ENCODE assay signal across 8 cellular contexts in the genomic region with DNA sequence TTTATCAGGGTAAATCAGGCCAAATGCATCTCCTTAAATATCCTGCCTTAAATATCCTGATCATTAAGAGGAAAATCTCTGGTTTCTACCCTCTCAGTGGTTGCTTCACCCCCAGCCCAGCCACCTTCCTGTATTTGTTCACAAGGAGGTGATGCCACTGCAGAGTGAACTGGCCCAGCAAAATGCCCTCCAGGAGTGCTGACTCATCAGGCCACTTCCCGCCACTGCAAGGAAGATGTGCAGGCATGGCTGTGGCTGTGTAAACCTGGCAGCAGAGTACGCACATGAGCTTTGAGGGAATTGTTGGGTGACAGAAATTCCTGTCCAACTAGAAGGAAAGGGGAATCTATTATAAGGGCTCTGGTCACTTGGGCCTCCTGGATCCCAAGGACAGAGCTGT. TPM values are rescaled to one million over a fixed set of nuclear protein-coding genes. Genes with fewer than 3 reads are reported as not detected.
DNase-seq lines count a peak whose midpoint lies in the region; ATAC-seq and TF ChIP-seq lines count a peak whose summit lies in the region.

No MANE protein-coding gene starts in this region.

- H3K4me1 ChIP-seq in mucosa of descending colon (ENCODE audit: low read depth) = no peaks in the 10 kb centered on the region

- ATAC-seq in mucosa of descending colon = peak; percentile 52
- ATAC-seq in stimulated activated naive B cell treated with anti-CD40 and anti-IgM and Interleukin-4, amounts not matched to agents 10 μg/mL and 1 μg/mL and 100 μg/mL, for 72 hours (replicated peaks) = no peak

- H3K9me3 ChIP-seq in mucosa of descending colon = peaks cover 13% of the 10 kb centered on the region

- peaks cover 31% of the 10 kb centered on the region for H3K9me3 Mint-ChIP-seq in mesothelial cell of epicardium
- H3K9me3 Mint-ChIP-seq in stimulated activated naive B cell treated with anti-CD40 and anti-IgM and Interleukin-4, amounts not matched to agents 10 μg/mL and 1 μg/mL and 100 μg/mL, for 72 hours = peaks cover 20 to 27% of the 10 kb centered on the region in 2 donors

- H3K4me3 ChIP-seq in choroid plexus epithelial cell (ENCODE audit: low read depth, low read length) = no peak overlapping the region
- H3K4me3 ChIP-seq in mucosa of descending colon = no peak overlapping the region

- TF ChIP-seq CTCF in choroid plexus epithelial cell (conservative IDR thresholded peaks at IDR 0.05; ENCODE audit: low read depth, low read length) (no peak), mucosa of descending colon (IDR thresholded peaks at IDR 0.05) (no peak), mesothelial cell of epicardium (IDR thresholded peaks at IDR 0.05; ENCODE audit: unreplicated experiment) (no peak)

- no peaks in the 10 kb centered on the region for H3K27me3 Mint-ChIP-seq in mesothelial cell of epicardium (ENCODE audit: low read depth)
- H3K27me3 Mint-ChIP-seq in stimulated activated naive B cell treated with anti-CD40 and anti-IgM and Interleukin-4, amounts not matched to agents 10 μg/mL and 1 μg/mL and 100 μg/mL, for 72 hours = no peaks in the 10 kb centered on the region

- H3K4me3 Mint-ChIP-seq in mesothelial cell of epicardium = no peak overlapping the region
- H3K4me3 Mint-ChIP-seq in stimulated activated naive B cell treated with anti-CD40 and anti-IgM and Interleukin-4, amounts not matched to agents 10 μg/mL and 1 μg/mL and 100 μg/mL, for 72 hours = no peak overlapping the region

- intact Hi-C loops in mucosa of descending colon (cut with DNase I, micrococcal nuclease) = loop anchor here in 1 of 2 donors (5.0 kb wide), 1 partner anchor 34 kb away; no protein-coding TSS in a partner anchor

- no peaks in the 10 kb centered on the region for H3K4me1 Mint-ChIP-seq in mesothelial cell of epicardium
- H3K4me1 Mint-ChIP-seq in stimulated activated naive B cell treated with anti-CD40 and anti-IgM and Interleukin-4, amounts not matched to agents 10 μg/mL and 1 μg/mL and 100 μg/mL, for 72 hours = no peaks in the 10 kb centered on the region

- H3K27ac Mint-ChIP-seq in mesothelial cell of epicardium = no peak overlapping the region
- no peak overlapping the region for H3K27ac Mint-ChIP-seq in stimulated activated naive B cell treated with anti-CD40 and anti-IgM and Interleukin-4, amounts not matched to agents 10 μg/mL and 1 μg/mL and 100 μg/mL, for 72 hours

- no peaks in the 10 kb centered on the region for H3K36me3 ChIP-seq in mucosa of descending colon (ENCODE audit: low read depth)

- peaks cover 72% of the 10 kb centered on the region for H3K36me3 Mint-ChIP-seq in mesothelial cell of epicardium
- H3K36me3 Mint-ChIP-seq in stimulated activated naive B cell treated with anti-CD40 and anti-IgM and Interleukin-4, amounts not matched to agents 10 μg/mL and 1 μg/mL and 100 μg/mL, for 72 hours = peaks cover 76% of the 10 kb centered on the region in 2 donors

- DNase-seq in ELF-1 (ENCODE audit: low read depth, low spot score) = peak; percentile 53
- DNase-seq in NOMO-1 (lab: John Stamatoyannopoulos, UW; ENCODE audit: unreplicated experiment in 2 of 2) = peak; percentile 72 to 79
- DNase-seq in choroid plexus epithelial cell (ENCODE audit: low read depth) = peak; percentile 43
- peak in 1 of 3 donors; percentile 60 for DNase-seq in mucosa of descending colon
- DNase-seq in NCI-H128 (lab: John Stamatoyannopoulos, UW; ENCODE audit: unreplicated experiment) = no peak
- DNase-seq in mesothelial cell of epicardium (ENCODE audit: low spot score in 2 of 2, unreplicated experiment in 2 of 2) = no peak
- DNase-seq in stimulated activated naive B cell treated with anti-CD40 and anti-IgM and Interleukin-4, amounts not matched to agents 10 μg/mL and 1 μg/mL and 100 μg/mL, for 72 hours = no peak
- no peak for DNase-seq in NCI-H2171 treated with DMSO at 0.1 percent for 48 hours (lab: John Stamatoyannopoulos, UW)

RNA-seq across cellular contexts. Expression of a gene that starts 13.8 kb away (rescaled TPM):
- total RNA-seq in mucosa of descending colon (10 to 100 TPM; 13.4 to 24.1 (median 23.2) TPM), mesothelial cell of epicardium (17.1 to 18.7 TPM (median 17.3 TPM) in 3 replicates)

RNA-seq across cellular contexts. Expression of a gene that starts 42.1 kb away (rescaled TPM):
- 100 to 1,000 TPM; 134 to 147 (median 142) TPM for total RNA-seq in mucosa of descending colon
- total RNA-seq in mesothelial cell of epicardium = 91.4 to 96.8 TPM (median 93.4 TPM) in 3 replicates

RNA-seq across cellular contexts. Expression of a gene that starts 54.8 kb away (rescaled TPM):
- total RNA-seq in mucosa of descending colon (10 to 100 TPM; 33.1 to 41.9 (median 35.8) TPM), mesothelial cell of epicardium (17.5 to 18.4 TPM (median 17.6 TPM) in 3 replicates)

Comparison
In these comparisons a context has a peak if more than half of its experiments do, and no peak if none do; other contexts are left out.
1. DNase-seq: peak in ELF-1 (single experiment), NOMO-1 (2 of 2) and choroid plexus epithelial cell (single experiment); none in NCI-H128 (single experiment), mesothelial cell of epicardium (0 of 2), stimulated activated naive B cell treated with anti-CD40 and anti-IgM and Interleukin-4, amounts not matched to agents 10 μg/mL and 1 μg/mL and 100 μg/mL, for 72 hours (single experiment) and NCI-H2171 treated with DMSO at 0.1 percent for 48 hours (single experiment).